1 cellular context compared by ENCODE assay signal in the genomic region with DNA sequence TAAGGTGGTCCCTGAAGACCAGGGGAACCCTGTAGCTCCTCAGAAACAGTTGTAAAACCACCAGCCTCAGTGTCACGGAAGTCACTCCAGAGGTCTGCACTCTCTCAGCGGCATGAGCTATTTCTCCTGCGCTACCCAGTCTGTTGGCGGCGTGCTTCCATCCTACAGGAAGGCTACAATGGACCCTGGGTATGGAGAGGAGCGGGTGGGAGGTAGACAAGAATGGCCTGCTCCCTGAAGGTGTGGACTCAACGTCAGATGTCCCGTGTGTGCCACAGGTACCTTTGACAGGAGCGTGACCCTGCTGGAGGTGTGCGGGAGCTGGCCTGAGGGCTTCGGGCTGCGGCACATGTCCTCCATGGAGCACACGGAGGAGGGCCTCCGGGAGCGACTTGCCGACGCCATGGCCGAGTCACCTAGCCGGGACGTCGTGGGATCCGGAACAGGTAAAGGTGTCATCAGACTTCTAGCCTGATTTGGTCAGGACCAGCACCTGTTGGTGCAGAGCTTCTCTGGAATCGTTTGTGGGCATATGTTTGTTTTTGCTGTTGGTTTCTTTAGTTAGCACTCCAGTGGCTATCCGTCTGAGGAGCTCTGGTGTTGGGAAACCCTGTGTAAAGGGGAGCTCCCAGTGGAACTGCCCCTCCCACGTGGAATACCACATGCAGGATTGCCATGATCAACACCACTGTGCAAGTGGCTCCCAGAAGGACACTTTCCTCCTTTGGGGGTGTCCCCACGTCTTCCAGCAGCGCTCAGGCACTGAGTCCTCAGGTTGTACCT.
A peak's percentile ranks its signal among the peaks of the same experiment; 100 is the strongest.
TF ChIP-seq lines count a peak whose summit lies in the region.

No MANE protein-coding gene starts in this region.

TF ChIP-seq in HepG2, 621 proteins besides CTCF, POLR2A, EP300 and RAD21 (continued from another document):
- TF ChIP-seq, protein P1, sequence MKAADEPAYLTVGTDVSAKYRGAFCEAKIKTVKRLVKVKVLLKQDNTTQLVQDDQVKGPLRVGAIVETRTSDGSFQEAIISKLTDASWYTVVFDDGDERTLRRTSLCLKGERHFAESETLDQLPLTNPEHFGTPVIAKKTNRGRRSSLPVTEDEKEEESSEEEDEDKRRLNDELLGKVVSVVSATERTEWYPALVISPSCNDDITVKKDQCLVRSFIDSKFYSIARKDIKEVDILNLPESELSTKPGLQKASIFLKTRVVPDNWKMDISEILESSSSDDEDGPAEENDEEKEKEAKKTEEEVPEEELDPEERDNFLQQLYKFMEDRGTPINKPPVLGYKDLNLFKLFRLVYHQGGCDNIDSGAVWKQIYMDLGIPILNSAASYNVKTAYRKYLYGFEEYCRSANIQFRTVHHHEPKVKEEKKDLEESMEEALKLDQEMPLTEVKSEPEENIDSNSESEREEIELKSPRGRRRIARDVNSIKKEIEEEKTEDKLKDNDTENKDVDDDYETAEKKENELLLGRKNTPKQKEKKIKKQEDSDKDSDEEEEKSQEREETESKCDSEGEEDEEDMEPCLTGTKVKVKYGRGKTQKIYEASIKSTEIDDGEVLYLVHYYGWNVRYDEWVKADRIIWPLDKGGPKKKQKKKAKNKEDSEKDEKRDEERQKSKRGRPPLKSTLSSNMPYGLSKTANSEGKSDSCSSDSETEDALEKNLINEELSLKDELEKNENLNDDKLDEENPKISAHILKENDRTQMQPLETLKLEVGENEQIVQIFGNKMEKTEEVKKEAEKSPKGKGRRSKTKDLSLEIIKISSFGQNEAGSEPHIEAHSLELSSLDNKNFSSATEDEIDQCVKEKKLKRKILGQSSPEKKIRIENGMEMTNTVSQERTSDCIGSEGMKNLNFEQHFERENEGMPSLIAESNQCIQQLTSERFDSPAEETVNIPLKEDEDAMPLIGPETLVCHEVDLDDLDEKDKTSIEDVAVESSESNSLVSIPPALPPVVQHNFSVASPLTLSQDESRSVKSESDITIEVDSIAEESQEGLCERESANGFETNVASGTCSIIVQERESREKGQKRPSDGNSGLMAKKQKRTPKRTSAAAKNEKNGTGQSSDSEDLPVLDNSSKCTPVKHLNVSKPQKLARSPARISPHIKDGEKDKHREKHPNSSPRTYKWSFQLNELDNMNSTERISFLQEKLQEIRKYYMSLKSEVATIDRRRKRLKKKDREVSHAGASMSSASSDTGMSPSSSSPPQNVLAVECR (CRISPR knock-in tag; IDR thresholded peaks at IDR 0.05; ENCODE audit: borderline replicate concordance): 0 out of 2 replicates have a peak, but pooled peaks have one; percentile 31
- TF ChIP-seq ZC3H4 (CRISPR knock-in tag; IDR thresholded peaks at IDR 0.05; ENCODE audit: borderline replicate concordance) (no peak), RBAK (CRISPR knock-in tag; IDR thresholded peaks at IDR 0.05) (no peak)
